In the genomic region with DNA sequence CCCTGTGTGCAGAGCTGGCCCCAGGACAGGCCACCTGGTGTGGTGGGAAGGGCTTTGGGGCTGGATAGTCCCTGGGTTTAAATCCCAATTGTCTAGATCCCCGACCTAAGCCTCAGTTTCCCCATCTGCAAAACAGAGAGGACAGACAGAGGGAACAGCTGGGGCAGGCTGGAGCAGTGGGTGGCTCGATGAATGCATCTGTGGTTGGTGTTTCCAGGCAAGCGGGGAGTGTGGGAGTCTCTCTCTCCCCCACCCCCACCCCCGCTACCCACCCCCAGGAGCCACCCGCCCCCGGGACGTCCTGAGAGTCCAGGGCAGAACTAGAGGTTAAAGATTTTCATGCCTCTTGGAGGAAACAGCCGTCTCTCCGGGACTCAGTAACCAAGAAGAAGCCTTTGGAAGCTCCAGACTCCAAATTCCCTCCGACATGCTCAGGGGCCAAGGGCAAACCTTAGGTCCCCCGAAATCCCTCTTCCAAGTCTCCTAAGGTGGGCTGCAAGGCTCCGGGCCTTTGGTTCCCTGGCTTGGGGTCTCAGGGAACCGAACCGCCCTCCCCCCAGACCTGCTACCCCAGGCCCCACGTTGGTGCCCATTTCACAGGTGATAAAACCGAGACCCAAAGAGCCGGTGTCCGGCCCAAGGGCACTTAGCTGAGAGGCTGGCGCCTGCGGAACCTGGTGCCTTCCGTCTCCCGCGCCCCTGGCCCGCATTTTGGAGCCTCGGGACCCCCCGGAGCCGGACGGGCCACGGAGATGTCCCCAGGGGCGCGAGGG, we compare ENCODE assay signal across 9 cellular contexts. TPM values are rescaled to one million over a fixed set of nuclear protein-coding genes. Genes with fewer than 3 reads are reported as not detected.
DNase-seq lines count a peak whose midpoint lies in the region; ATAC-seq and TF ChIP-seq lines count a peak whose summit lies in the region.
"Had no signal": no experiment of that assay in that cellular context is flagged by ENCODE, and none has a peak within 500 bp of the region (broad histone marks: within the 10 kb centered on the region; RNA-seq: fewer than 3 reads in every experiment).

No MANE protein-coding gene starts in this region.

- CTCF ChIA-PET in AG04449 (lab: Yijun Ruan, JAX), result interaction anchor here (0.9 to 12.7 kb wide), 3 partner anchors 15 to 28 kb away, joined by 3 to 190 read pairs (median 52); no protein-coding TSS in a partner anchor
- CTCF ChIA-PET in SK-N-SH (lab: Yijun Ruan, JAX), result interaction anchor here (0.7 to 6.6 kb wide), 7 partner anchors 12 to 700 kb away, joined by 3 to 57 read pairs (median 6); no protein-coding TSS in a partner anchor

- peak overlapping the region; percentile 57; the same call in 1 of the 2 replicates for H3K9ac ChIP-seq in SK-N-SH

- no peaks in the 10 kb centered on the region for H4K20me1 ChIP-seq in SK-N-SH (ENCODE audit: insufficient read depth)
- H4K20me1 ChIP-seq in osteoblast (ENCODE audit: insufficient read depth, low read length), result peaks cover 5% of the 10 kb centered on the region

- WGBS in SK-N-SH (ENCODE audit: low lambda C conversion rate), result 70% methylated on average over 16 of the region's 31 CpGs

- no peaks in the 10 kb centered on the region for H3K79me2 ChIP-seq in SK-N-SH (ENCODE audit: insufficient read depth)
- no peaks in the 10 kb centered on the region for H3K79me2 ChIP-seq in osteoblast (ENCODE audit: insufficient read depth, low read length)

- H3K36me3 ChIP-seq in SK-N-SH (replicated peaks in 1 of 2; ENCODE audit: control insufficient read depth in 1 of 2, insufficient read depth in 2 of 2, low read length in 1 of 2) (no peaks in the 10 kb centered on the region), osteoblast (ENCODE audit: insufficient read depth, low read length) (no peaks in the 10 kb centered on the region)

- H3F3A ChIP-seq in SK-N-SH (replicated peaks; ENCODE audit: insufficient read depth), result peaks cover 11% of the 10 kb centered on the region

- H2AFZ ChIP-seq in SK-N-SH (ENCODE audit: low read depth) (peak overlapping the region; percentile 81; the same call in 1 of the 2 replicates), osteoblast (ENCODE audit: low read length) (peak overlapping the region; percentile 67)

- no peaks in the 10 kb centered on the region for H3K9me2 ChIP-seq in SK-N-SH

- no peak for TF ChIP-seq EP300 in SK-N-SH (IDR thresholded peaks at IDR 0.05; ENCODE audit: borderline replicate concordance in 1 of 2, low read depth in 1 of 2, low read length in 1 of 2)

- H3K27ac ChIP-seq in SK-N-SH (ENCODE audit: low read depth in 2 of 2, low read length in 1 of 2) (no peak overlapping the region), osteoblast (ENCODE audit: low read depth, low read length) (no peak overlapping the region), caudate nucleus (ENCODE audit: low read depth, low read length) (no peak overlapping the region)

- POLR2A ChIA-PET in AG04449 (lab: Yijun Ruan, JAX), result no interaction called here
- POLR2A ChIA-PET in SK-N-SH (lab: Yijun Ruan, JAX), result no interaction called here

- ATAC-seq in HG02973 (IDR thresholded peaks at IDR 0.05; ENCODE audit: unreplicated experiment) (no peak), HG03097 (IDR thresholded peaks at IDR 0.05; ENCODE audit: low FRiP score, unreplicated experiment) (no peak)
- ATAC-seq: activated T-cell treated with anti-CD3 and anti-CD28 coated beads, Interleukin-2, amount 50 U/mL, for 72 hours had no signal

- no peak for TF ChIP-seq CTCF in AG04449 (IDR thresholded peaks at IDR 0.05; ENCODE audit: insufficient read depth, low read length, missing control alignments)
- TF ChIP-seq CTCF in SK-N-SH (IDR thresholded peaks at IDR 0.05), result no peak
- TF ChIP-seq CTCF in foreskin fibroblast (IDR thresholded peaks at IDR 0.05; ENCODE audit: low read depth, low read length), result no peak
- TF ChIP-seq CTCF in osteoblast (IDR thresholded peaks at IDR 0.05; ENCODE audit: extremely low read depth, low read depth, low read length), result no peak

- H3K9me3 ChIP-seq in SK-N-SH (no peaks in the 10 kb centered on the region), osteoblast (ENCODE audit: low read depth, low read length) (no peaks in the 10 kb centered on the region)

- peak overlapping the region; percentile 86 for H3K4me2 ChIP-seq in SK-N-SH
- H3K4me2 ChIP-seq in osteoblast (ENCODE audit: insufficient read depth, low read length), result peak overlapping the region; percentile 73

- no peak for DNase-seq in AG04449 (ENCODE audit: low read depth, low spot score)
- no peak for DNase-seq in SK-N-SH
- no peak for DNase-seq in foreskin fibroblast
- DNase-seq in osteoblast (ENCODE audit: insufficient read length, low spot score, missing footprints), result peak; percentile 82
- DNase-seq in caudate nucleus (lab: John Stamatoyannopoulos, UW), result no peak
- no peak for DNase-seq in activated gamma-delta T cell (lab: John Stamatoyannopoulos, UW)
- DNase-seq: activated T-cell treated with anti-CD3 and anti-CD28 coated beads, Interleukin-2, amount 50 U/mL, for 72 hours had no signal

- no peak for TF ChIP-seq RAD21 in SK-N-SH (IDR thresholded peaks at IDR 0.05; ENCODE audit: low read length)

- H3K27me3 ChIP-seq in SK-N-SH (ENCODE audit: insufficient read depth), result no peaks in the 10 kb centered on the region
- H3K27me3 ChIP-seq in osteoblast (ENCODE audit: insufficient read depth, low read length), result no peaks in the 10 kb centered on the region

- H3K4me3 ChIP-seq in AG04449 (ENCODE audit: low read depth, low read length) (peak overlapping the region; percentile 63), SK-N-SH (ENCODE audit: low read depth in 2 of 2, low read length in 1 of 2) (peak overlapping the region; percentile 55 to 66), foreskin fibroblast (ENCODE audit: low read depth in 1 of 2, low read length in 2 of 2) (peak overlapping the region; percentile 61 to 69), osteoblast (ENCODE audit: insufficient read depth, low read length) (peak overlapping the region; percentile 74)

- no peaks in the 10 kb centered on the region; a peak in 1 of 4 replicates for H3K4me1 ChIP-seq in SK-N-SH (ENCODE audit: control insufficient read depth in 1 of 2, insufficient read depth in 2 of 2, low read depth in 1 of 2, low read length in 1 of 2)
- peaks cover 6% of the 10 kb centered on the region for H3K4me1 ChIP-seq in osteoblast (ENCODE audit: insufficient read depth, low read length)

TF ChIP-seq in SK-N-SH, 30 proteins besides CTCF, POLR2A, EP300 and RAD21:
- no peak for TF ChIP-seq SIN3A (IDR thresholded peaks at IDR 0.05; ENCODE audit: borderline replicate concordance, low read depth, low read length)
- TF ChIP-seq MXI1 (IDR thresholded peaks at IDR 0.05; ENCODE audit: low read depth, low read length), result no peak
- no peak for TF ChIP-seq RFX5 (IDR thresholded peaks at IDR 0.05; ENCODE audit: low read length)
- no peak for TF ChIP-seq FOXJ3 (CRISPR knock-in tag; IDR thresholded peaks at IDR 0.05)
- no peak for TF ChIP-seq TAF1 (IDR thresholded peaks at IDR 0.05; ENCODE audit: borderline replicate concordance, low read depth, low read length)
- TF ChIP-seq, protein P1, sequence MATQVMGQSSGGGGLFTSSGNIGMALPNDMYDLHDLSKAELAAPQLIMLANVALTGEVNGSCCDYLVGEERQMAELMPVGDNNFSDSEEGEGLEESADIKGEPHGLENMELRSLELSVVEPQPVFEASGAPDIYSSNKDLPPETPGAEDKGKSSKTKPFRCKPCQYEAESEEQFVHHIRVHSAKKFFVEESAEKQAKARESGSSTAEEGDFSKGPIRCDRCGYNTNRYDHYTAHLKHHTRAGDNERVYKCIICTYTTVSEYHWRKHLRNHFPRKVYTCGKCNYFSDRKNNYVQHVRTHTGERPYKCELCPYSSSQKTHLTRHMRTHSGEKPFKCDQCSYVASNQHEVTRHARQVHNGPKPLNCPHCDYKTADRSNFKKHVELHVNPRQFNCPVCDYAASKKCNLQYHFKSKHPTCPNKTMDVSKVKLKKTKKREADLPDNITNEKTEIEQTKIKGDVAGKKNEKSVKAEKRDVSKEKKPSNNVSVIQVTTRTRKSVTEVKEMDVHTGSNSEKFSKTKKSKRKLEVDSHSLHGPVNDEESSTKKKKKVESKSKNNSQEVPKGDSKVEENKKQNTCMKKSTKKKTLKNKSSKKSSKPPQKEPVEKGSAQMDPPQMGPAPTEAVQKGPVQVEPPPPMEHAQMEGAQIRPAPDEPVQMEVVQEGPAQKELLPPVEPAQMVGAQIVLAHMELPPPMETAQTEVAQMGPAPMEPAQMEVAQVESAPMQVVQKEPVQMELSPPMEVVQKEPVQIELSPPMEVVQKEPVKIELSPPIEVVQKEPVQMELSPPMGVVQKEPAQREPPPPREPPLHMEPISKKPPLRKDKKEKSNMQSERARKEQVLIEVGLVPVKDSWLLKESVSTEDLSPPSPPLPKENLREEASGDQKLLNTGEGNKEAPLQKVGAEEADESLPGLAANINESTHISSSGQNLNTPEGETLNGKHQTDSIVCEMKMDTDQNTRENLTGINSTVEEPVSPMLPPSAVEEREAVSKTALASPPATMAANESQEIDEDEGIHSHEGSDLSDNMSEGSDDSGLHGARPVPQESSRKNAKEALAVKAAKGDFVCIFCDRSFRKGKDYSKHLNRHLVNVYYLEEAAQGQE (IDR thresholded peaks at IDR 0.05; ENCODE audit: low read depth, low read length), result no peak
- no peak for TF ChIP-seq SMC3 (IDR thresholded peaks at IDR 0.05; ENCODE audit: low read depth, low read length)
- TF ChIP-seq FOXM1 (IDR thresholded peaks at IDR 0.05; ENCODE audit: low read depth), result no peak
- no peak for TF ChIP-seq EZH2phosphoT487 (IDR thresholded peaks at IDR 0.05; ENCODE audit: borderline replicate concordance, low read depth)
- no peak for TF ChIP-seq YY1 (IDR thresholded peaks at IDR 0.05; ENCODE audit: low read depth)
- TF ChIP-seq, protein P2, sequence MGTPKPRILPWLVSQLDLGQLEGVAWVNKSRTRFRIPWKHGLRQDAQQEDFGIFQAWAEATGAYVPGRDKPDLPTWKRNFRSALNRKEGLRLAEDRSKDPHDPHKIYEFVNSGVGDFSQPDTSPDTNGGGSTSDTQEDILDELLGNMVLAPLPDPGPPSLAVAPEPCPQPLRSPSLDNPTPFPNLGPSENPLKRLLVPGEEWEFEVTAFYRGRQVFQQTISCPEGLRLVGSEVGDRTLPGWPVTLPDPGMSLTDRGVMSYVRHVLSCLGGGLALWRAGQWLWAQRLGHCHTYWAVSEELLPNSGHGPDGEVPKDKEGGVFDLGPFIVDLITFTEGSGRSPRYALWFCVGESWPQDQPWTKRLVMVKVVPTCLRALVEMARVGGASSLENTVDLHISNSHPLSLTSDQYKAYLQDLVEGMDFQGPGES (IDR thresholded peaks at IDR 0.05; ENCODE audit: low read depth, low read length), result no peak

RNA-seq across cellular contexts. Expression of a gene that starts 0.5 kb away (rescaled TPM):
- 5.2 and 5.4 TPM in 2 replicates for polyA plus RNA-seq in SK-N-SH (2012; rRNA removed)
- polyA plus RNA-seq in SK-N-SH (2012; cell fraction: cytosol; rRNA removed), result 2.1 and 3.2 TPM in 2 replicates
- 7.3 and 8.9 TPM in 2 replicates for polyA plus RNA-seq in SK-N-SH (2012; cell fraction: nucleus; rRNA removed)
- total RNA-seq in osteoblast, result 3.2 and 5.8 TPM in 2 replicates
- total RNA-seq: activated T-cell treated with anti-CD3 and anti-CD28 coated beads, Interleukin-2, amount 50 U/mL, for 72 hours had no signal

RNA-seq across cellular contexts. Expression of a gene that starts 47.6 kb away (rescaled TPM):
- 16.9 and 23.0 TPM in 2 replicates for polyA plus RNA-seq in SK-N-SH (2012; rRNA removed)
- 20.3 and 20.5 TPM in 2 replicates for polyA plus RNA-seq in SK-N-SH (2012; cell fraction: cytosol; rRNA removed)
- polyA plus RNA-seq in SK-N-SH (2012; cell fraction: nucleus; rRNA removed), result 6.1 and 10.8 TPM in 2 replicates
- total RNA-seq in osteoblast, result 50.3 and 50.7 TPM in 2 replicates
